In the genomic region with DNA sequence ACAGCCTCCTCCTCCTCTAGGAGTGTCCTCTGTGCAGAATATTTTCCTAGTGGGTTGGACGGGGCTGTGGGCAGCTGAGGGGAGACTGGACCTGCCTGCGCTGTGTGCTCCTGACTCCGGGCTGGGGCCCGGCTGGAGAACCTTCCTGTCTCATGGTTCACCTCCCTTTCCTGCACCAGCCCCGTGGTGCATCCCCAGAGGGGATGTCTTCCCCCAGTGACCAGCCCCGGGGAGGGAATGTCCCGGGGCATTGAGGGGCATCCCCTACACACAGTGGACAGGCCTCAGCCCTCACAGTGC, we compare ENCODE assay signal across 24 cellular contexts. TPM values are rescaled to one million over a fixed set of nuclear protein-coding genes. Genes with fewer than 3 reads are reported as not detected.
A peak's percentile ranks its signal among the peaks of the same experiment; 100 is the strongest.
DNase-seq lines count a peak whose midpoint lies in the region; ATAC-seq, FAIRE-seq and TF ChIP-seq lines count a peak whose summit lies in the region.
"Had no signal": no experiment of that assay in that cellular context is flagged by ENCODE, and none has a peak within 500 bp of the region (broad histone marks: within the 10 kb centered on the region; RNA-seq: fewer than 3 reads in every experiment).

No MANE protein-coding gene starts in this region.

- H4K5ac ChIP-seq in IMR-90 (ENCODE audit: low read depth, low read length): no peak overlapping the region; the same call in 1 of the 2 replicates

- 0 out of 2 replicates have a peak overlapping the region, but pooled peaks have one; percentile 14 for H3K14ac ChIP-seq in IMR-90 (replicated peaks; ENCODE audit: low read depth, low read length)

- CTCF ChIA-PET in A549 (lab: Yijun Ruan, JAX): interaction anchor here (0.6 to 1.0 kb wide), 3 partner anchors 34 to 108 kb away, joined by 3 to 4 read pairs (median 3); no protein-coding TSS in a partner anchor
- CTCF ChIA-PET in IMR-90 (lab: Yijun Ruan, JAX): no interaction called here

- H3K9ac ChIP-seq in IMR-90 (ENCODE audit: low read depth, low read length): no peak overlapping the region
- H3K9ac ChIP-seq: SK-N-SH had no signal

- TF ChIP-seq POLR2A in A549 (IDR thresholded peaks at IDR 0.05; ENCODE audit: low read length): no peak
- no peak for TF ChIP-seq POLR2A in IMR-90 (IDR thresholded peaks at IDR 0.05; ENCODE audit: low read depth, low read length)

- no peak overlapping the region for H2AK5ac ChIP-seq in IMR-90 (ENCODE audit: low read depth, low read length)

- peaks cover 2% of the 10 kb centered on the region; the same call in 1 of the 2 replicates for H3K36me3 ChIP-seq in IMR-90 (ENCODE audit: control insufficient read depth, insufficient read depth, low read length)

- intact Hi-C loops in IMR-90 (cut with micrococcal nuclease): no loop called here
- intact Hi-C loops in sciatic nerve (cut with DNase I): no loop called here

- no peak overlapping the region for H2BK120ac ChIP-seq in IMR-90 (ENCODE audit: low read depth, low read length)

- BruUV-seq in IMR-90 (replicated peaks; lab: Mats Ljungman, UMichigan): no TSS peak

- dilution Hi-C loops in IMR-90 (cut with HindIII; ENCODE audit: low sequenced_read_pairs, unreplicated experiment): no loop called here

- TF ChIP-seq RAD21 in A549 (conservative IDR thresholded peaks at IDR 0.05 in 1 of 2, IDR thresholded peaks at IDR 0.05 in 1 of 2) (no peak), IMR-90 (IDR thresholded peaks at IDR 0.05; ENCODE audit: low read length) (no peak)

- H3K23ac ChIP-seq in IMR-90 (ENCODE audit: low read depth, low read length): no peak overlapping the region; the same call in 1 of the 2 replicates

- peak overlapping the region; percentile 12; the same call in 1 of the 2 replicates for H3K4ac ChIP-seq in IMR-90 (ENCODE audit: low read depth, low read length)

- no peaks in the 10 kb centered on the region for H3K79me1 ChIP-seq in IMR-90 (ENCODE audit: low read depth in 1 of 2, low read length in 2 of 2)

- H3K4me2 ChIP-seq in A549: peak overlapping the region; percentile 59
- no peak overlapping the region for H3K4me2 ChIP-seq in IMR-90 (ENCODE audit: low read depth, low read length)
- H3K4me2 ChIP-seq: SK-N-SH had no signal

- POLR2A ChIA-PET in A549 (lab: Yijun Ruan, JAX) (no interaction called here), IMR-90 (lab: Charles Lee; ENCODE audit: unreplicated experiment) (no interaction called here)

- H4K91ac ChIP-seq in IMR-90 (ENCODE audit: insufficient read depth, low read depth, low read length): peak overlapping the region; percentile 46; the same call in 1 of the 2 replicates

- peak overlapping the region; percentile 28; the same call in 1 of the 2 replicates for H3K18ac ChIP-seq in IMR-90 (ENCODE audit: low read depth, low read length)

- no peak overlapping the region for H2BK5ac ChIP-seq in IMR-90 (ENCODE audit: low read depth, low read length, poor library complexity, severe bottlenecking)

- H3K27me3 ChIP-seq in IMR-90 (ENCODE audit: control insufficient read depth, insufficient read depth, low read length): peaks cover 2% of the 10 kb centered on the region; the same call in 1 of the 2 replicates

- no peak overlapping the region for H2BK20ac ChIP-seq in IMR-90 (ENCODE audit: low read depth, low read length)

- no peak for DNase-seq in A549 (ENCODE audit: low read depth in 1 of 2, low spot score in 1 of 2)
- no peak for DNase-seq in IMR-90
- DNase-seq in epithelial cell of prostate (ENCODE audit: low read depth, low spot score): no peak
- peak; percentile 33 for DNase-seq in sciatic nerve (ENCODE audit: low spot score)
- DNase-seq in frontal cortex (ENCODE audit: low spot score in 2 of 2): no peak
- no peak for DNase-seq in NOMO-1 (lab: John Stamatoyannopoulos, UW; ENCODE audit: unreplicated experiment in 2 of 2)
- DNase-seq in DMS153 (lab: John Stamatoyannopoulos, UW): no peak
- no peak for DNase-seq in iPS-NIHi7 (ENCODE audit: extremely low spot score)
- DNase-seq: CD4-positive, CD25-positive, alpha-beta regulatory T cell; DND-41; H7; NCI-H1417; NCI-H1694 treated with DMSO at 0.1 percent for 48 hours; NCI-H2081 treated with DMSO at 0.1 percent for 48 hours; NCI-H2171 treated with DMSO at 0.1 percent for 48 hours; NCI-H446; NCI-H526; OCI-M1; RPMI8226; SIG-M5; SK-N-SH had no signal

- no peak overlapping the region for H3K4me3 ChIP-seq in A549
- no peak overlapping the region for H3K4me3 ChIP-seq in IMR-90 (ENCODE audit: insufficient read depth, low read depth, low read length)

- no peaks in the 10 kb centered on the region for H4K20me1 ChIP-seq in IMR-90 (ENCODE audit: insufficient read depth, low read length)

- whole genome bisulfite sequencing in A549 (ENCODE audit: missing lambda C conversion rate): 75% methylated on average over 7 of the region's 7 CpGs
- 88% methylated on average over 4 of the region's 7 CpGs; no CpG with 5 or more reads in 1 of the 2 experiments for WGBS in IMR-90 (ENCODE audit: extremely low coverage in 2 of 2, insufficient read length in 1 of 2), 2 experiments

- no peaks in the 10 kb centered on the region; the same call in 1 of the 2 replicates for H3K9me1 ChIP-seq in IMR-90 (ENCODE audit: insufficient read depth, low read length)

- H3K4me1 ChIP-seq in A549 (peaks cover 20% of the 10 kb centered on the region), IMR-90 (ENCODE audit: control insufficient read depth, insufficient read depth, low read length) (peaks cover 15% of the 10 kb centered on the region)

- peak overlapping the region; percentile 3 for H2AK9ac ChIP-seq in IMR-90 (replicated peaks; ENCODE audit: low read depth, low read length, poor library complexity)

- peak in 1 of 2 experiments; percentile 24; a peak in 2 of 6 replicates for ATAC-seq in A549
- no peak for ATAC-seq in IMR-90 (ENCODE audit: low read depth)
- no peak for ATAC-seq in sciatic nerve

- H4K8ac ChIP-seq in IMR-90 (ENCODE audit: low read depth in 2 of 2, low read length in 2 of 2): no peak overlapping the region

- H3K9me3 ChIP-seq in A549 (peaks cover 17% of the 10 kb centered on the region), IMR-90 (ENCODE audit: control insufficient read depth, insufficient read depth, low read length) (peaks cover 11% of the 10 kb centered on the region)
- H3K9me3 ChIP-seq: SK-N-SH had no signal

- H3K56ac ChIP-seq in IMR-90 (ENCODE audit: extremely low read depth, insufficient read depth, low read length): no peak overlapping the region

- FAIRE-seq in A549 (lab: Jason Lieb, UNC) (no peak), frontal cortex (lab: Jason Lieb, UNC) (no peak)
- FAIRE-seq: A204.1, GM12891 had no signal

- peak overlapping the region; percentile 35 for H2AFZ ChIP-seq in IMR-90 (replicated peaks; ENCODE audit: low read length, poor library complexity)

- TF ChIP-seq EP300 in A549 (IDR thresholded peaks at IDR 0.05): no peak

- H2BK15ac ChIP-seq in IMR-90 (ENCODE audit: low read depth, low read length): no peak overlapping the region

- H3K27ac ChIP-seq in A549 (peak overlapping the region; percentile 54 to 75; a peak in 5 of 6 replicates), IMR-90 (ENCODE audit: insufficient read depth, low read length) (no peak overlapping the region), epithelial cell of prostate (peak overlapping the region; percentile 52)

- in situ Hi-C loops in IMR-90 (cut with MboI; ENCODE audit: low sequenced_read_pairs): no loop called here

- no peak for TF ChIP-seq CTCF in A549 (IDR thresholded peaks at IDR 0.05)
- no peak for TF ChIP-seq CTCF in IMR-90 (conservative IDR thresholded peaks at IDR 0.05; ENCODE audit: low read depth, low read length)

TF ChIP-seq in A549, 52 proteins besides CTCF, POLR2A, EP300 and RAD21:
- TF ChIP-seq, protein P1, sequence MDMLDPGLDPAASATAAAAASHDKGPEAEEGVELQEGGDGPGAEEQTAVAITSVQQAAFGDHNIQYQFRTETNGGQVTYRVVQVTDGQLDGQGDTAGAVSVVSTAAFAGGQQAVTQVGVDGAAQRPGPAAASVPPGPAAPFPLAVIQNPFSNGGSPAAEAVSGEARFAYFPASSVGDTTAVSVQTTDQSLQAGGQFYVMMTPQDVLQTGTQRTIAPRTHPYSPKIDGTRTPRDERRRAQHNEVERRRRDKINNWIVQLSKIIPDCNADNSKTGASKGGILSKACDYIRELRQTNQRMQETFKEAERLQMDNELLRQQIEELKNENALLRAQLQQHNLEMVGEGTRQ (IDR thresholded peaks at IDR 0.05): no peak
- no peak for TF ChIP-seq SMC3 (IDR thresholded peaks at IDR 0.05)
- no peak for TF ChIP-seq ZNF302 (CRISPR knock-in tag; IDR thresholded peaks at IDR 0.05)

TF ChIP-seq in IMR-90, 13 proteins besides CTCF, POLR2A, EP300 and RAD21 (continues in another document):
- TF ChIP-seq RCOR1 (IDR thresholded peaks at IDR 0.05; ENCODE audit: insufficient replicate concordance, low read length) (no peak), FOS (IDR thresholded peaks at IDR 0.05; ENCODE audit: low read depth, low read length) (no peak), BHLHE40 (IDR thresholded peaks at IDR 0.05; ENCODE audit: low read depth, low read length) (no peak), MXI1 (IDR thresholded peaks at IDR 0.05; ENCODE audit: borderline replicate concordance, low read depth, low read length) (no peak), CEBPB (IDR thresholded peaks at IDR 0.05; ENCODE audit: low read depth, low read length) (no peak), MAFK (IDR thresholded peaks at IDR 0.05; ENCODE audit: low read depth, low read length) (no peak), MAZ (IDR thresholded peaks at IDR 0.05; ENCODE audit: borderline replicate concordance, low read depth, low read length) (no peak), SMC3 (IDR thresholded peaks at IDR 0.05; ENCODE audit: low read depth, low read length) (no peak)
- TF ChIP-seq, protein P2, sequence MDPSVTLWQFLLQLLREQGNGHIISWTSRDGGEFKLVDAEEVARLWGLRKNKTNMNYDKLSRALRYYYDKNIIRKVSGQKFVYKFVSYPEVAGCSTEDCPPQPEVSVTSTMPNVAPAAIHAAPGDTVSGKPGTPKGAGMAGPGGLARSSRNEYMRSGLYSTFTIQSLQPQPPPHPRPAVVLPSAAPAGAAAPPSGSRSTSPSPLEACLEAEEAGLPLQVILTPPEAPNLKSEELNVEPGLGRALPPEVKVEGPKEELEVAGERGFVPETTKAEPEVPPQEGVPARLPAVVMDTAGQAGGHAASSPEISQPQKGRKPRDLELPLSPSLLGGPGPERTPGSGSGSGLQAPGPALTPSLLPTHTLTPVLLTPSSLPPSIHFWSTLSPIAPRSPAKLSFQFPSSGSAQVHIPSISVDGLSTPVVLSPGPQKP (IDR thresholded peaks at IDR 0.05; ENCODE audit: borderline replicate concordance, low read depth, low read length): no peak

RNA-seq across cellular contexts. Expression of a gene that starts 51.9 kb away (rescaled TPM):
- polyA plus RNA-seq in A549 (2011; rRNA removed) (9.7 and 11.1 TPM in 2 replicates), A549 (2017; fragmentation: RNase III; extraction: RNeasy Plus Mini Kit Qiagen cat#74134 plus additional on column Dnase treatment) (15.8 to 17.1 TPM (median 16.7 TPM) in 3 replicates), IMR-90 (2012; rRNA removed) (29.8 and 41.9 TPM in 2 replicates)
- 25.5 and 35.0 TPM in 2 replicates for polyA plus RNA-seq in A549 (2012; cell fraction: cytosol; rRNA removed)
- 20.7 and 41.2 TPM in 2 replicates for polyA plus RNA-seq in A549 (2012; cell fraction: nucleus; rRNA removed)
- 3.9 and 4.9 TPM in 2 replicates for polyA minus RNA-seq in A549 (2011; rRNA and poly(A)+ RNA removed)
- total RNA-seq in IMR-90 (2012; rRNA removed) (10.3 and 10.4 TPM in 2 replicates), sciatic nerve (3.6 TPM), frontal cortex (not detected)
- polyA plus RNA-seq in IMR-90 (2012; cell fraction: cytosol; rRNA removed): 29.9 and 83.6 TPM in 2 replicates
- polyA plus RNA-seq in IMR-90 (2012; cell fraction: nucleus; rRNA removed; ENCODE audit: low replicate concordance): 40.5 and 74.0 TPM in 2 replicates
- total RNA-seq: B cell; CD4-positive, CD25-positive, alpha-beta regulatory T cell; H7 had no signal
- polyA plus RNA-seq: CD4-positive, CD25-positive, alpha-beta regulatory T cell; SK-N-SH had no signal
